14 cellular contexts compared by ENCODE assay signal in the genomic region with DNA sequence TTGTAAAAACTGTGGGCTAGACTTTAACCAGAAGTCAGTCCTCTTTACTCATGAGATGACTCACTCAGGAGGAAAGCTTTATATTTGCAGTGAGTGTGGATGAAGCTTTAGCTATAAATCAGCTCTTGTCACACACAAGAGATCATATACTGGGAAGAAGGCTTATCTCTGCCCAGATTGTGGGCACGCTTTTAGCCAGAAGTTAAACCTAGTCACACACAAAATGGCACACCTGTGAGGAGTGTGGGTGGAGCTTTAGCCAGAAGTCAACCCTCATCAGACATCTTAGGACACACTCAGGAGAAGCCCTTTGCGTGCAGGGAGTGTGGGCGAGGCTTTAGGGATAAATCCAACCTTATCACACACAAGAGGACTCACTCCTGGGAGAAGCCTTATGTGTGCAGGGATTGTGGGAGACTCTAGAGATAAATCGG.
DNase-seq lines count a peak whose midpoint lies in the region; ATAC-seq and TF ChIP-seq lines count a peak whose summit lies in the region.
"Had no signal": no experiment of that assay in that cellular context is flagged by ENCODE, and none has a peak within 500 bp of the region (broad histone marks: within the 10 kb centered on the region; RNA-seq: fewer than 3 reads in every experiment).

No MANE protein-coding gene starts in this region.

- TF ChIP-seq CTCF in fibroblast of pulmonary artery (IDR thresholded peaks at IDR 0.05; ENCODE audit: low read length, missing control alignments), result no peak

- peak; percentile 94 for ATAC-seq in SK-N-SH treated with all-trans-retinoic acid at 6 μM for 48 hours
- ATAC-seq: heart right ventricle had no signal

- intact Hi-C loops in cardiac septum (cut with DNase I), result no loop called here

- peak; percentile 55 for DNase-seq in HCEC 1CT
- DNase-seq in fibroblast of pulmonary artery (ENCODE audit: low read depth), result peak; percentile 44
- peak; percentile 36 for DNase-seq in stromal cell of bone marrow (ENCODE audit: low read depth)
- no peak for DNase-seq in NCI-H2107 (lab: John Stamatoyannopoulos, UW)
- no peak for DNase-seq in cardiac septum (ENCODE audit: low spot score)
- DNase-seq in NCI-H1048 (lab: John Stamatoyannopoulos, UW), result no peak
- DNase-seq: activated naive CD4-positive, alpha-beta T cell treated with anti-CD3 and anti-CD28 coated beads, Interleukin-2, amount 10 ng/mL, durations not matched to agents 7 days and 5 days; COR-L47; heart right ventricle; KBM-7; PC-9; stimulated activated CD4-positive, alpha-beta T cell treated with anti-CD3 and anti-CD28 coated beads, Interleukin-2, amount 100 ng/mL, for 24 hours; stimulated activated naive CD4-positive, alpha-beta T cell had no signal

- no peak overlapping the region for H3K4me3 ChIP-seq in fibroblast of pulmonary artery (replicated peaks; ENCODE audit: low read depth, low read length)
- H3K4me3 ChIP-seq: heart right ventricle, PC-9 had no signal

TF ChIP-seq in SK-N-SH treated with all-trans-retinoic acid at 6 μM for 48 hours, 23 proteins besides CTCF, POLR2A, EP300 and RAD21:
- TF ChIP-seq CSRNP3 (CRISPR knock-in tag; IDR thresholded peaks at IDR 0.05), result no peak
- TF ChIP-seq TOX (CRISPR knock-in tag; IDR thresholded peaks at IDR 0.05; ENCODE audit: borderline replicate concordance), result peak; percentile 45; the same call in 1 of the 2 replicates

Comparison
In these comparisons a context has a peak if more than half of its experiments do, and no peak if none do; other contexts are left out.
1. DNase-seq: peak in HCEC 1CT (single experiment), fibroblast of pulmonary artery (single experiment) and stromal cell of bone marrow (single experiment); none in NCI-H2107 (single experiment), cardiac septum (single experiment) and NCI-H1048 (single experiment).